Comparison of ENCODE assay signal across 9 cellular contexts in genomic region chr11:66981976-66982578, GRCh38. TPM values are rescaled to one million over a fixed set of nuclear protein-coding genes. Genes with fewer than 3 reads are reported as not detected.
DNase-seq lines count a peak whose midpoint lies in the region; ATAC-seq, FAIRE-seq and TF ChIP-seq lines count a peak whose summit lies in the region.
"Had no signal": no experiment of that assay in that cellular context is flagged by ENCODE, and none has a peak within 500 bp of the region (broad histone marks: within the 10 kb centered on the region; RNA-seq: fewer than 3 reads in every experiment).

No MANE protein-coding gene starts in this region.

- TF ChIP-seq CTCF in Peyer's patch (IDR thresholded peaks at IDR 0.05) = no peak
- TF ChIP-seq CTCF in GM23338 (conservative IDR thresholded peaks at IDR 0.05; ENCODE audit: low read depth in 2 of 2) = no peak

- no peaks in the 10 kb centered on the region for H3K9me3 ChIP-seq in Peyer's patch

- H3K4me3 ChIP-seq in Peyer's patch (no peak overlapping the region), GM23338 (no peak overlapping the region)
- H3K4me3 ChIP-seq: upper lobe of left lung had no signal

- no peaks in the 10 kb centered on the region for H3F3A ChIP-seq in GM23338 (replicated peaks; ENCODE audit: low read depth)

- H3K27ac ChIP-seq in Peyer's patch (no peak overlapping the region), GM23338 (ENCODE audit: low read depth) (no peak overlapping the region)
- H3K27ac ChIP-seq: upper lobe of left lung had no signal

- TF ChIP-seq POLR2A in Peyer's patch (IDR thresholded peaks at IDR 0.05) = no peak

- H3K4me1 Mint-ChIP-seq in GM23338 = peaks cover 18% of the 10 kb centered on the region
- H3K4me1 Mint-ChIP-seq in activated T-cell treated with anti-CD3 and anti-CD28 coated beads, Interleukin-2, amount 50 U/mL, for 4 hours (ENCODE audit: low read depth) = peaks cover 5% of the 10 kb centered on the region

- no peak overlapping the region for H2AFZ ChIP-seq in GM23338

- H3K9me3 Mint-ChIP-seq in GM23338 = peaks cover 11% of the 10 kb centered on the region
- H3K9me3 Mint-ChIP-seq in activated T-cell treated with anti-CD3 and anti-CD28 coated beads, Interleukin-2, amount 50 U/mL, for 4 hours = peaks cover 4% of the 10 kb centered on the region

- no peak overlapping the region for H3K4me2 ChIP-seq in GM23338

- no peak overlapping the region for H3K4me3 Mint-ChIP-seq in GM23338
- H3K4me3 Mint-ChIP-seq in activated T-cell treated with anti-CD3 and anti-CD28 coated beads, Interleukin-2, amount 50 U/mL, for 4 hours = no peak overlapping the region

- DNase-seq in DMS153 treated with DMSO at 0.1 percent for 48 hours (lab: John Stamatoyannopoulos, UW; ENCODE audit: unreplicated experiment) = peak; percentile 42
- peak; percentile 95 for DNase-seq in LoVo (ENCODE audit: low spot score)
- peak; percentile 27 to 89 (median 79) for DNase-seq in Peyer's patch
- peak; percentile 40 for DNase-seq in occipital lobe (lab: John Stamatoyannopoulos, UW)
- DNase-seq in GM23338 (ENCODE audit: low spot score) = no peak
- DNase-seq in activated T-cell treated with anti-CD3 and anti-CD28 coated beads, Interleukin-2, amount 50 U/mL, for 4 hours = no peak

- ATAC-seq in GM23338 (no peak), HG03460 (IDR thresholded peaks at IDR 0.05; ENCODE audit: unreplicated experiment) (no peak)
- ATAC-seq in activated T-cell treated with anti-CD3 and anti-CD28 coated beads, Interleukin-2, amount 50 U/mL, for 4 hours = no peak

- H4K20me1 ChIP-seq in GM23338 (replicated peaks; ENCODE audit: insufficient read depth) = no peaks in the 10 kb centered on the region

- FAIRE-seq in endometrium (lab: Jason Lieb, UNC) = peak; percentile 23

- peaks cover 7% of the 10 kb centered on the region for H3K27me3 Mint-ChIP-seq in GM23338 (ENCODE audit: insufficient read depth, low read depth, poor library complexity)
- peaks cover 5% of the 10 kb centered on the region for H3K27me3 Mint-ChIP-seq in activated T-cell treated with anti-CD3 and anti-CD28 coated beads, Interleukin-2, amount 50 U/mL, for 4 hours (ENCODE audit: low read depth)

- H3K36me3 ChIP-seq in Peyer's patch (no peaks in the 10 kb centered on the region), GM23338 (ENCODE audit: insufficient read depth) (no peaks in the 10 kb centered on the region)
- H3K36me3 ChIP-seq: upper lobe of left lung had no signal

- H3K27ac Mint-ChIP-seq in GM23338 = no peak overlapping the region

- H3K4me1 ChIP-seq in Peyer's patch (peaks cover 0 to 16% (median 0%) of the 10 kb centered on the region in 4 donors), GM23338 (ENCODE audit: insufficient read depth) (peaks cover under 1% of the 10 kb centered on the region; the same call in 1 of the 2 replicates)

- H3K36me3 Mint-ChIP-seq in GM23338 (ENCODE audit: low read depth) = peaks cover 5% of the 10 kb centered on the region
- no peaks in the 10 kb centered on the region for H3K36me3 Mint-ChIP-seq in activated T-cell treated with anti-CD3 and anti-CD28 coated beads, Interleukin-2, amount 50 U/mL, for 4 hours (ENCODE audit: insufficient read depth)

- H3K79me2 ChIP-seq in GM23338 (replicated peaks; ENCODE audit: insufficient read depth) = no peaks in the 10 kb centered on the region

- no peaks in the 10 kb centered on the region for H3K9me2 ChIP-seq in GM23338 (ENCODE audit: insufficient read depth)

- H3K27me3 ChIP-seq in Peyer's patch = no peaks in the 10 kb centered on the region
- H3K27me3 ChIP-seq in GM23338 (ENCODE audit: insufficient read depth) = no peaks in the 10 kb centered on the region
- H3K27me3 ChIP-seq: upper lobe of left lung had no signal

TF ChIP-seq in GM23338, 12 proteins besides CTCF, POLR2A, EP300 and RAD21 (continues in another document):
- no peak for TF ChIP-seq EZH2 (IDR thresholded peaks at IDR 0.05; ENCODE audit: low read depth, unreplicated experiment)
- no peak for TF ChIP-seq POLR2AphosphoS5 (IDR thresholded peaks at IDR 0.05; ENCODE audit: low read depth)
- TF ChIP-seq ZNF114 (CRISPR knock-in tag; IDR thresholded peaks at IDR 0.05) = no peak
- TF ChIP-seq, protein P1, sequence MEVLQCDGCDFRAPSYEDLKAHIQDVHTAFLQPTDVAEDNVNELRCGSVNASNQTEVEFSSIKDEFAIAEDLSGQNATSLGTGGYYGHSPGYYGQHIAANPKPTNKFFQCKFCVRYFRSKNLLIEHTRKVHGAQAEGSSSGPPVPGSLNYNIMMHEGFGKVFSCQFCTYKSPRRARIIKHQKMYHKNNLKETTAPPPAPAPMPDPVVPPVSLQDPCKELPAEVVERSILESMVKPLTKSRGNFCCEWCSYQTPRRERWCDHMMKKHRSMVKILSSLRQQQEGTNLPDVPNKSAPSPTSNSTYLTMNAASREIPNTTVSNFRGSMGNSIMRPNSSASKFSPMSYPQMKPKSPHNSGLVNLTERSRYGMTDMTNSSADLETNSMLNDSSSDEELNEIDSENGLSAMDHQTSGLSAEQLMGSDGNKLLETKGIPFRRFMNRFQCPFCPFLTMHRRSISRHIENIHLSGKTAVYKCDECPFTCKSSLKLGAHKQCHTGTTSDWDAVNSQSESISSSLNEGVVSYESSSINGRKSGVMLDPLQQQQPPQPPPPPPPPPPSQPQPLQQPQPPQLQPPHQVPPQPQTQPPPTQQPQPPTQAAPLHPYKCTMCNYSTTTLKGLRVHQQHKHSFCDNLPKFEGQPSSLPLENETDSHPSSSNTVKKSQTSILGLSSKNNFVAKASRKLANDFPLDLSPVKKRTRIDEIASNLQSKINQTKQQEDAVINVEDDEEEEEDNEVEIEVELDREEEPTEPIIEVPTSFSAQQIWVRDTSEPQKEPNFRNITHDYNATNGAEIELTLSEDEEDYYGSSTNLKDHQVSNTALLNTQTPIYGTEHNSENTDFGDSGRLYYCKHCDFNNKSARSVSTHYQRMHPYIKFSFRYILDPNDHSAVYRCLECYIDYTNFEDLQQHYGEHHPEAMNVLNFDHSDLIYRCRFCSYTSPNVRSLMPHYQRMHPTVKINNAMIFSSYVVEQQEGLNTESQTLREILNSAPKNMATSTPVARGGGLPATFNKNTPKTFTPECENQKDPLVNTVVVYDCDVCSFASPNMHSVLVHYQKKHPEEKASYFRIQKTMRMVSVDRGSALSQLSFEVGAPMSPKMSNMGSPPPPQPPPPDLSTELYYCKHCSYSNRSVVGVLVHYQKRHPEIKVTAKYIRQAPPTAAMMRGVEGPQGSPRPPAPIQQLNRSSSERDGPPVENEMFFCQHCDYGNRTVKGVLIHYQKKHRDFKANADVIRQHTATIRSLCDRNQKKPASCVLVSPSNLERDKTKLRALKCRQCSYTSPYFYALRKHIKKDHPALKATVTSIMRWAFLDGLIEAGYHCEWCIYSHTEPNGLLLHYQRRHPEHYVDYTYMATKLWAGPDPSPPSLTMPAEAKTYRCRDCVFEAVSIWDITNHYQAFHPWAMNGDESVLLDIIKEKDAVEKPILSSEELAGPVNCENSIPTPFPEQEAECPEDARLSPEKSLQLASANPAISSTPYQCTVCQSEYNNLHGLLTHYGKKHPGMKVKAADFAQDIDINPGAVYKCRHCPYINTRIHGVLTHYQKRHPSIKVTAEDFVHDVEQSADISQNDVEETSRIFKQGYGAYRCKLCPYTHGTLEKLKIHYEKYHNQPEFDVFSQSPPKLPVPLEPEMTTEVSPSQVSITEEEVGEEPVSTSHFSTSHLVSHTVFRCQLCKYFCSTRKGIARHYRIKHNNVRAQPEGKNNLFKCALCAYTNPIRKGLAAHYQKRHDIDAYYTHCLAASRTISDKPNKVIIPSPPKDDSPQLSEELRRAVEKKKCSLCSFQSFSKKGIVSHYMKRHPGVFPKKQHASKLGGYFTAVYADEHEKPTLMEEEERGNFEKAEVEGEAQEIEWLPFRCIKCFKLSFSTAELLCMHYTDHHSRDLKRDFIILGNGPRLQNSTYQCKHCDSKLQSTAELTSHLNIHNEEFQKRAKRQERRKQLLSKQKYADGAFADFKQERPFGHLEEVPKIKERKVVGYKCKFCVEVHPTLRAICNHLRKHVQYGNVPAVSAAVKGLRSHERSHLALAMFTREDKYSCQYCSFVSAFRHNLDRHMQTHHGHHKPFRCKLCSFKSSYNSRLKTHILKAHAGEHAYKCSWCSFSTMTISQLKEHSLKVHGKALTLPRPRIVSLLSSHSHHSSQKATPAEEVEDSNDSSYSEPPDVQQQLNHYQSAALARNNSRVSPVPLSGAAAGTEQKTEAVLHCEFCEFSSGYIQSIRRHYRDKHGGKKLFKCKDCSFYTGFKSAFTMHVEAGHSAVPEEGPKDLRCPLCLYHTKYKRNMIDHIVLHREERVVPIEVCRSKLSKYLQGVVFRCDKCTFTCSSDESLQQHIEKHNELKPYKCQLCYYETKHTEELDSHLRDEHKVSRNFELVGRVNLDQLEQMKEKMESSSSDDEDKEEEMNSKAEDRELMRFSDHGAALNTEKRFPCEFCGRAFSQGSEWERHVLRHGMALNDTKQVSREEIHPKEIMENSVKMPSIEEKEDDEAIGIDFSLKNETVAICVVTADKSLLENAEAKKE (CRISPR knock-in tag; IDR thresholded peaks at IDR 0.05) = no peak
- TF ChIP-seq ZNF331 (CRISPR knock-in tag; IDR thresholded peaks at IDR 0.05; ENCODE audit: low read depth) = no peak

RNA-seq across cellular contexts. Expression of gene C11orf86, which starts 7.0 kb away (rescaled TPM):
- total RNA-seq in Peyer's patch (100 to 1,000 TPM in 2 of 4 donors, 10 to 100 TPM in 2; 81.7 to 439 (median 153) TPM), occipital lobe (not detected)
- total RNA-seq in GM23338 (2014; rRNA removed; shearing (Covaris generic)) = 0.21 TPM in 1 of 2 replicates, not detected in the other
- 0.73 and 0.74 TPM in 2 replicates for polyA plus RNA-seq in GM23338 (2016; fragmentation: Nextera tagmentation; extraction: Ambion mirVana)
- not detected for total RNA-seq in activated T-cell treated with anti-CD3 and anti-CD28 coated beads, Interleukin-2, amount 50 U/mL, for 4 hours
- total RNA-seq: upper lobe of left lung had no signal

RNA-seq across cellular contexts. Expression of gene PC, which starts 23.9 kb away (rescaled TPM):
- total RNA-seq in Peyer's patch = 10 to 100 TPM; 15.7 to 88.9 (median 77.2) TPM
- total RNA-seq in occipital lobe = 9.5 TPM
- 21.7 and 24.9 TPM in 2 replicates for total RNA-seq in GM23338 (2014; rRNA removed; shearing (Covaris generic))
- 18.3 and 18.9 TPM in 2 replicates for polyA plus RNA-seq in GM23338 (2016; fragmentation: Nextera tagmentation; extraction: Ambion mirVana)
- total RNA-seq in activated T-cell treated with anti-CD3 and anti-CD28 coated beads, Interleukin-2, amount 50 U/mL, for 4 hours = 10 to 100 TPM; 17.5 to 20.0 (median 18.4) TPM

RNA-seq across cellular contexts. Expression of gene SYT12, which starts 40.9 kb away (rescaled TPM):
- total RNA-seq in Peyer's patch (1 to 10 TPM in 2 of 4 donors, not detected in 2; 1.1 to 3.9 TPM), occipital lobe (0.62 TPM)
- 2.5 and 3.1 TPM in 2 replicates for total RNA-seq in GM23338 (2014; rRNA removed; shearing (Covaris generic))
- 0.92 TPM in 2 replicates for polyA plus RNA-seq in GM23338 (2016; fragmentation: Nextera tagmentation; extraction: Ambion mirVana)
- under 1 TPM in 2 of 3 donors, not detected in 1; 0.08 to 0.16 TPM for total RNA-seq in activated T-cell treated with anti-CD3 and anti-CD28 coated beads, Interleukin-2, amount 50 U/mL, for 4 hours

Comparison
In these comparisons a context has a peak if more than half of its experiments do, and no peak if none do; other contexts are left out.
1. DNase-seq: peak in DMS153 treated with DMSO at 0.1 percent for 48 hours (single experiment), LoVo (single experiment), Peyer's patch (3 of 3) and occipital lobe (single experiment); none in GM23338 (single experiment) and activated T-cell treated with anti-CD3 and anti-CD28 coated beads, Interleukin-2, amount 50 U/mL, for 4 hours (single experiment).
2. RNA of gene C11orf86, which starts 7.0 kb away (total RNA-seq): 81.7 to 439 TPM in Peyer's patch; 0.21 TPM in GM23338, not detected in occipital lobe (single experiment) and not detected in activated T-cell treated with anti-CD3 and anti-CD28 coated beads, Interleukin-2, amount 50 U/mL, for 4 hours; every median in the first group is over 10 times any median in the second.